ENCODE assay signal across 1 cellular context in the genomic region with DNA sequence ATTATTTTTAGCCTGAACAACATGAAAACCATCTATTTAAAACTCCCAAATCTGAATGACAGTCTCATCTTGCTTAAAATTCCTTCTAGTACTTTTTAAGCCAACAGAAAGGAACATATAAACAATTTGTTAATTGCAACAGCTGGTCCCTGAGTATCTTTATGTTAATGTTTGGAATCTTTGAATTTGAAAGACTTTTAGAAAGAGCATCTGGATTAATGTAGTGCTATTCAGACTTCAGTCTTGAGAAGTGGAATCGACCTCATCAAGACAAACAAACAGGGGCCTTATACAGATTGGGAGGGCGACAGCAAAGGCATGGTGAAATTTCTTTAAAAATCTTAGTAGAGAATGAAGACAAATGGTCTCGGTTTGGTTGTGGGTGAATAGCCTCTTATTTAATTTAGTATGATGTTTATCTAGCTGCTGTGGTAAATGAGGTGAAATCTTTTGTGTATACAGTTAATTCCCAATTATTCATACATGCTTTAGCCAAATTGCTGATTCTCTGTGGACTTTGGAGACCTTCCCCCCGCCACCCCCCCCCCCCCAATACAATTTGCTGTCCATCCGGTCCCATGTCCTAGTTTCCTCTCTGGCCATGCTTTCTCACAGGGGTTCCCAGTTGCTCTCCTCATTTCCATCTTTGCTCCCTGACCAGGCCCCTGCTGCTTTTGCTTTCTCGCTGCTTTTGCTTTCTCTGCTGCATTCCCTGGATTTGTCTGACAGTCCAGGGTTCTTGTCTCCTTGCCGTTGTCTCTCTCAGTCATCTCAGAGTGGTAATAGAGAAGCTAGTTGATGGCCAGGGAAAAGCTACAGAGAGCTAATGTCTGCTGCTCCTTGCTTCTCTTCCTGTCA.
TF ChIP-seq lines count a peak whose summit lies in the region.

No MANE protein-coding gene starts in this region.

TF ChIP-seq in endothelial cell of umbilical vein, 7 proteins besides CTCF, POLR2A, EP300 and RAD21:
- TF ChIP-seq POLR2AphosphoS5 (IDR thresholded peaks at IDR 0.05; ENCODE audit: insufficient read depth, low read depth, low read length) (no peak), MAX (IDR thresholded peaks at IDR 0.05; ENCODE audit: insufficient read depth, insufficient read length) (no peak), FOS (IDR thresholded peaks at IDR 0.05; ENCODE audit: borderline replicate concordance, insufficient read depth, low read length) (no peak), MYC (IDR thresholded peaks at IDR 0.05; ENCODE audit: low read depth, low read length) (no peak), EZH2 (IDR thresholded peaks at IDR 0.05; ENCODE audit: borderline replicate concordance, low read depth, low read length, severe bottlenecking) (no peak)
TF ChIP-seq in endothelial cell of umbilical vein: peak in this region for 0.
